In genomic region chr2:38734299-38735058, GRCh38 we compare ENCODE assay signal across 22 cellular contexts. TPM values are rescaled to one million over a fixed set of nuclear protein-coding genes. Genes with fewer than 3 reads are reported as not detected.
A peak's percentile ranks its signal among the peaks of the same experiment; 100 is the strongest.
DNase-seq lines count a peak whose midpoint lies in the region; ATAC-seq, FAIRE-seq and TF ChIP-seq lines count a peak whose summit lies in the region.
"Had no signal": no experiment of that assay in that cellular context is flagged by ENCODE, and none has a peak within 500 bp of the region (broad histone marks: within the 10 kb centered on the region; RNA-seq: fewer than 3 reads in every experiment).

No MANE protein-coding gene starts in this region.

- H3K4me3 ChIP-seq in mucosa of descending colon = no peak overlapping the region
- H3K4me3 ChIP-seq: lower lobe of right lung, SJCRH30, stomach, upper lobe of right lung had no signal

- TSS peak; percentile 96 for BruUV-seq in Calu3 (replicated peaks; lab: Mats Ljungman, UMichigan)

- CTCF ChIA-PET in Calu3 (lab: Charles Lee) = interaction anchor here (0.6 to 1.1 kb wide), 4 partner anchors 133 to 545 kb away, joined by 3 to 7 read pairs (median 4); no protein-coding TSS in a partner anchor

- peaks cover 5% of the 10 kb centered on the region for H3K4me1 Mint-ChIP-seq in activated CD4-positive, alpha-beta T cell treated with anti-CD3 and anti-CD28 coated beads, Interleukin-2, amount 10 ng/mL, durations not matched to agents 24 days and 14 days
- no peaks in the 10 kb centered on the region for H3K4me1 Mint-ChIP-seq in Calu3 (ENCODE audit: low read depth, unreplicated experiment)
- H3K4me1 Mint-ChIP-seq in activated T-helper 17 cell treated with anti-CD3 and anti-CD28 coated beads, Interleukin-2, amount 50 U/mL, for 72 hours = peaks cover 27% of the 10 kb centered on the region

- no peaks in the 10 kb centered on the region for H3K9me3 ChIP-seq in mucosa of descending colon
- H3K9me3 ChIP-seq: BE2C, lower lobe of right lung, stomach, upper lobe of right lung had no signal

- DNase-seq in activated CD4-positive, alpha-beta T cell treated with anti-CD3 and anti-CD28 coated beads, Interleukin-2, amount 10 ng/mL, durations not matched to agents 24 days and 14 days = no peak
- no peak for DNase-seq in activated CD4-positive, alpha-beta T cell treated with anti-CD3 and anti-CD28 coated beads for 4 hours
- DNase-seq in Calu3 (no peak), mucosa of descending colon (no peak), GM19239 (ENCODE audit: insufficient read length, low spot score) (no peak), ureter (ENCODE audit: low spot score) (no peak)
- DNase-seq: 8988T; activated naive CD4-positive, alpha-beta T cell treated with anti-CD3 and anti-CD28 coated beads, Interleukin-2, amount 50 U/mL, for 16 hours; BE2C; lower lobe of right lung; NCI-H1105; NCI-H2107; NCI-H524; SJCRH30; stomach; T-helper 2 cell; WERI-Rb-1 had no signal

- TF ChIP-seq CTCF in Calu3 (IDR thresholded peaks at IDR 0.05; ENCODE audit: unreplicated experiment) (no peak), mucosa of descending colon (IDR thresholded peaks at IDR 0.05) (no peak)

- no peak for FAIRE-seq in GM19239 (lab: Jason Lieb, UNC)
- FAIRE-seq: colon, GM18507 had no signal

- peaks cover 11% of the 10 kb centered on the region for H3K4me1 ChIP-seq in mucosa of descending colon (ENCODE audit: low read depth)
- H3K4me1 ChIP-seq: BE2C, SJCRH30 had no signal

- peak overlapping the region; percentile 67 for H3K27ac Mint-ChIP-seq in activated CD4-positive, alpha-beta T cell treated with anti-CD3 and anti-CD28 coated beads, Interleukin-2, amount 10 ng/mL, durations not matched to agents 24 days and 14 days
- H3K27ac Mint-ChIP-seq in Calu3 (ENCODE audit: unreplicated experiment) = no peak overlapping the region
- peak overlapping the region; percentile 70 for H3K27ac Mint-ChIP-seq in activated T-helper 17 cell treated with anti-CD3 and anti-CD28 coated beads, Interleukin-2, amount 50 U/mL, for 72 hours

- intact Hi-C loops in activated CD4-positive, alpha-beta T cell treated with anti-CD3 and anti-CD28 coated beads, Interleukin-2, amount 10 ng/mL, durations not matched to agents 24 days and 14 days (cut with micrococcal nuclease) = no loop called here
- intact Hi-C loops in Calu3 (cut with micrococcal nuclease; ENCODE audit: unreplicated experiment) (loop anchor here (5.0 kb wide), 1 partner anchor 427 kb away; no protein-coding TSS in a partner anchor), mucosa of descending colon (cut with DNase I, micrococcal nuclease) (loop anchor here in 1 of 2 donors (5.0 to 10.0 kb wide), 3 partner anchors 147 to 420 kb away; no protein-coding TSS in a partner anchor)

- no peak for ATAC-seq in activated T-helper 17 cell treated with anti-CD3 and anti-CD28 coated beads, Interleukin-2, amount 50 U/mL, for 72 hours (replicated peaks)
- ATAC-seq in mucosa of descending colon (peak; percentile 38), HG03025 (IDR thresholded peaks at IDR 0.05; ENCODE audit: low FRiP score, unreplicated experiment) (no peak)
- ATAC-seq: lower lobe of right lung, upper lobe of right lung had no signal

- H3K36me3 Mint-ChIP-seq in activated CD4-positive, alpha-beta T cell treated with anti-CD3 and anti-CD28 coated beads, Interleukin-2, amount 10 ng/mL, durations not matched to agents 24 days and 14 days (ENCODE audit: low read depth) = peaks cover 70% of the 10 kb centered on the region
- H3K36me3 Mint-ChIP-seq in Calu3 (ENCODE audit: insufficient read depth, unreplicated experiment) = peaks cover 29% of the 10 kb centered on the region
- H3K36me3 Mint-ChIP-seq in activated T-helper 17 cell treated with anti-CD3 and anti-CD28 coated beads, Interleukin-2, amount 50 U/mL, for 72 hours (ENCODE audit: low read depth) = peaks cover 99% of the 10 kb centered on the region

- H3K9me3 Mint-ChIP-seq in activated CD4-positive, alpha-beta T cell treated with anti-CD3 and anti-CD28 coated beads, Interleukin-2, amount 10 ng/mL, durations not matched to agents 24 days and 14 days = no peaks in the 10 kb centered on the region
- peaks cover 4% of the 10 kb centered on the region for H3K9me3 Mint-ChIP-seq in Calu3 (ENCODE audit: low read depth, unreplicated experiment)
- H3K9me3 Mint-ChIP-seq in activated T-helper 17 cell treated with anti-CD3 and anti-CD28 coated beads, Interleukin-2, amount 50 U/mL, for 72 hours = no peaks in the 10 kb centered on the region

- no peak overlapping the region for H3K4me3 Mint-ChIP-seq in activated CD4-positive, alpha-beta T cell treated with anti-CD3 and anti-CD28 coated beads, Interleukin-2, amount 10 ng/mL, durations not matched to agents 24 days and 14 days
- no peak overlapping the region for H3K4me3 Mint-ChIP-seq in Calu3 (ENCODE audit: low read depth, unreplicated experiment)
- H3K4me3 Mint-ChIP-seq in activated T-helper 17 cell treated with anti-CD3 and anti-CD28 coated beads, Interleukin-2, amount 50 U/mL, for 72 hours = no peak overlapping the region

- no peaks in the 10 kb centered on the region for H3K36me3 ChIP-seq in mucosa of descending colon (ENCODE audit: low read depth)

- H3K27me3 Mint-ChIP-seq in activated CD4-positive, alpha-beta T cell treated with anti-CD3 and anti-CD28 coated beads, Interleukin-2, amount 10 ng/mL, durations not matched to agents 24 days and 14 days = no peaks in the 10 kb centered on the region
- H3K27me3 Mint-ChIP-seq in Calu3 (ENCODE audit: unreplicated experiment) = no peaks in the 10 kb centered on the region
- H3K27me3 Mint-ChIP-seq in activated T-helper 17 cell treated with anti-CD3 and anti-CD28 coated beads, Interleukin-2, amount 50 U/mL, for 72 hours = no peaks in the 10 kb centered on the region

RNA-seq across cellular contexts. Expression of gene SRSF7, which starts 16.7 kb away (rescaled TPM):
- total RNA-seq in activated CD4-positive, alpha-beta T cell treated with anti-CD3 and anti-CD28 coated beads, Interleukin-2, amount 10 ng/mL, durations not matched to agents 24 days and 14 days = 415 and 419 TPM in 2 replicates
- total RNA-seq in Calu3 (2022) (184 and 203 TPM in 2 replicates), mucosa of descending colon (100 to 1,000 TPM in 2 of 3 donors, 10 to 100 TPM in 1; 91.3 to 130 (median 113) TPM), ureter (162 TPM)
- 100 to 1,000 TPM; 199 to 366 TPM for total RNA-seq in activated T-helper 17 cell treated with anti-CD3 and anti-CD28 coated beads, Interleukin-2, amount 50 U/mL, for 72 hours

RNA-seq across cellular contexts. Expression of gene GEMIN6, which starts 43.5 kb away (rescaled TPM):
- 35.8 and 36.7 TPM in 2 replicates for total RNA-seq in activated CD4-positive, alpha-beta T cell treated with anti-CD3 and anti-CD28 coated beads, Interleukin-2, amount 10 ng/mL, durations not matched to agents 24 days and 14 days
- total RNA-seq in Calu3 (2022) (24.4 TPM in 2 replicates), mucosa of descending colon (10 to 100 TPM in 1 of 3 donors, 1 to 10 TPM in 2; 6.4 to 11.5 (median 7.5) TPM), ureter (13.6 TPM)
- 10 to 100 TPM; 18.6 to 28.4 TPM for total RNA-seq in activated T-helper 17 cell treated with anti-CD3 and anti-CD28 coated beads, Interleukin-2, amount 50 U/mL, for 72 hours
